15 cellular contexts compared by ENCODE assay signal in the genomic region with DNA sequence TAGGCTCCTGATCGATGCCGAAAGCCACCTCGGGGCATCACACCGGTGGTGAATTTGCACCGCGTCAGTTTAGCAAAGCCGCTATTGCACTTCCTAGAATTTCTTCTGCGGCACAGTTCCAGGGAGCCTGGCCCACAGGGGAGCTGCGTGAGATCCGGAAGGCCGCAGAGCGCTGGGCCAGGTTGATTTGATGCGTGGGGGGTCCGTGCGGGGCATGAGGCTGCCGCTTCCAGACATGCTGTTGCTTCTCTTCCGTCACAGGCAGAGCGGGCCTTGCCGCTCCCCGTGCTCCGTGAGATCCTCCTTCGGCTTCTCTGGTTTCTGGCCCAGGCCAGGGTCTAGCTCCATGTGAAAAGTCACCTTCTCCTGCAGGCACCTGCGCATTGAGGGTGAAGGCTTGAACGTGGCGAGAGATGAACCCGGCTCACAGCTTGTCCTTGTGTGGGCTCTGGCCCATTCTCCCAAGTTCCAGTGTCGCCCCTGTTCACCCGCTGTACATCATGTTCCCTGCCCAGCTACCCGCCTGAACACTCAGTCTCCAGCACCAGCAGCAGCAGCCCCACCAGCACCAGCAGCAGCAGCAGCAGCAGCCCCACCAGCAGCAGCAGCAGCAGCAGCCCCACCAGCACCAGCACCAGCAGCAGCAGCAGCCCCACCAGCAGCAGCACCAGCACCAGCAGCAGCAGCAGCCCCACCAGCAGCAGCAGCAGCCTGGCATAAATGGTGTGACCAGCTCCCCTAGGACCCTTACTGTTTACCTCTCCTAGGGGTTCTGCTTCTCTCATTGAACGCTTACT.
A peak's percentile ranks its signal among the peaks of the same experiment; 100 is the strongest.
DNase-seq lines count a peak whose midpoint lies in the region; ATAC-seq and TF ChIP-seq lines count a peak whose summit lies in the region.
"Had no signal": no experiment of that assay in that cellular context is flagged by ENCODE, and none has a peak within 500 bp of the region (broad histone marks: within the 10 kb centered on the region; RNA-seq: fewer than 3 reads in every experiment).

No MANE protein-coding gene starts in this region.

- H3K27ac ChIP-seq in lower lobe of right lung = no peak overlapping the region
- no peak overlapping the region for H3K27ac ChIP-seq in osteoblast (ENCODE audit: low read depth, low read length)
- H3K27ac ChIP-seq: BLaER1 had no signal

- H3K79me2 ChIP-seq in osteoblast (ENCODE audit: insufficient read depth, low read length) = no peaks in the 10 kb centered on the region

- ATAC-seq in lower lobe of right lung = peak; percentile 34 to 44
- ATAC-seq in GM18907 (IDR thresholded peaks at IDR 0.05; ENCODE audit: unreplicated experiment) = no peak
- ATAC-seq: K562 had no signal

- H3K27me3 ChIP-seq in lower lobe of right lung (ENCODE audit: low read depth) = no peaks in the 10 kb centered on the region
- H3K27me3 ChIP-seq in osteoblast (ENCODE audit: insufficient read depth, low read length) = no peaks in the 10 kb centered on the region
- H3K27me3 ChIP-seq: BLaER1 had no signal

- no peaks in the 10 kb centered on the region for H4K20me1 ChIP-seq in osteoblast (ENCODE audit: insufficient read depth, low read length)
- H4K20me1 ChIP-seq: BLaER1 had no signal

- H3K36me3 ChIP-seq in lower lobe of right lung (no peaks in the 10 kb centered on the region), osteoblast (ENCODE audit: insufficient read depth, low read length) (no peaks in the 10 kb centered on the region)
- H3K36me3 ChIP-seq: BLaER1 had no signal

- H2AFZ ChIP-seq in osteoblast (ENCODE audit: low read length) = no peak overlapping the region

- no peaks in the 10 kb centered on the region for H3K4me1 ChIP-seq in lower lobe of right lung
- no peaks in the 10 kb centered on the region for H3K4me1 ChIP-seq in osteoblast (ENCODE audit: insufficient read depth, low read length)
- H3K4me1 ChIP-seq: BLaER1 had no signal

- peak; percentile 60 for DNase-seq in ecto neural progenitor cell (ENCODE audit: low spot score)
- no peak for DNase-seq in lower lobe of right lung
- peak; percentile 17 for DNase-seq in osteoblast (ENCODE audit: insufficient read length, low spot score, missing footprints)
- no peak for DNase-seq in NCI-H748 (lab: John Stamatoyannopoulos, UW; ENCODE audit: unreplicated experiment)
- DNase-seq in activated T-cell treated with anti-CD3 and anti-CD28 coated beads, Interleukin-2, amount 50 U/mL, for 1 hour = no peak
- DNase-seq in activated CD4-positive, alpha-beta T cell treated with anti-CD3 and anti-CD28 coated beads, Interleukin-2, amount 50 U/mL, for 4 hours = no peak
- DNase-seq: AML-193; Caco-2; CD8-positive, alpha-beta memory T cell; DND-41; GF-D8; H7 had no signal

- intact Hi-C loops in lower lobe of right lung (cut with DNase I) = no loop called here

- H3K9me3 ChIP-seq in lower lobe of right lung (no peaks in the 10 kb centered on the region), osteoblast (ENCODE audit: low read depth, low read length) (no peaks in the 10 kb centered on the region)
- H3K9me3 ChIP-seq: BLaER1, Caco-2 had no signal

- no peak overlapping the region for H3K4me3 ChIP-seq in lower lobe of right lung
- no peak overlapping the region for H3K4me3 ChIP-seq in osteoblast (ENCODE audit: insufficient read depth, low read length)
- H3K4me3 ChIP-seq: BLaER1, K562 had no signal

- TF ChIP-seq CTCF in lower lobe of right lung (IDR thresholded peaks at IDR 0.05) (no peak), osteoblast (IDR thresholded peaks at IDR 0.05; ENCODE audit: extremely low read depth, low read depth, low read length) (no peak)

- H3K4me2 ChIP-seq in osteoblast (ENCODE audit: insufficient read depth, low read length) = no peak overlapping the region
- H3K4me2 ChIP-seq: BLaER1 had no signal

Comparison
In these comparisons a context has a peak if more than half of its experiments do, and no peak if none do; other contexts are left out.
1. DNase-seq: peak in ecto neural progenitor cell (single experiment) and osteoblast (single experiment); none in lower lobe of right lung (single experiment), NCI-H748 (single experiment), activated T-cell treated with anti-CD3 and anti-CD28 coated beads, Interleukin-2, amount 50 U/mL, for 1 hour (single experiment) and activated CD4-positive, alpha-beta T cell treated with anti-CD3 and anti-CD28 coated beads, Interleukin-2, amount 50 U/mL, for 4 hours (0 of 2).